Comparison of ENCODE assay signal across 25 cellular contexts in genomic region chrX:19708683-19709082, GRCh38.
A peak's percentile ranks its signal among the peaks of the same experiment; 100 is the strongest.
DNase-seq lines count a peak whose midpoint lies in the region; ATAC-seq and TF ChIP-seq lines count a peak whose summit lies in the region.
"Had no signal": no experiment of that assay in that cellular context is flagged by ENCODE, and none has a peak within 500 bp of the region (broad histone marks: within the 10 kb centered on the region; RNA-seq: fewer than 3 reads in every experiment).

No MANE protein-coding gene starts in this region.

- H2BK12ac ChIP-seq in mesenchymal stem cell (ENCODE audit: low read length in 2 of 2), result no peak overlapping the region

- no peak overlapping the region for H3K14ac ChIP-seq in mesenchymal stem cell (ENCODE audit: low read length in 2 of 2)

- in situ Hi-C loops in transverse colon (cut with MboI; ENCODE audit: low pct_ligation_motif_present in 1 of 4, low pct_unique_long_range_greater_than_20kb in 1 of 4, low sequenced_read_pairs in 3 of 4), result no loop called here

- H3K27me3 ChIP-seq in osteoblast (ENCODE audit: insufficient read depth, low read length), result no peaks in the 10 kb centered on the region
- no peaks in the 10 kb centered on the region for H3K27me3 ChIP-seq in mesenchymal stem cell (ENCODE audit: control insufficient read depth in 1 of 2, insufficient read depth in 1 of 2, low read length in 2 of 2)
- no peaks in the 10 kb centered on the region for H3K27me3 ChIP-seq in transverse colon
- H3K27me3 ChIP-seq: BLaER1 treated with 17β-estradiol and CSF1 and Interleukin-3, amounts not matched to agents 10 nM and 100 nM; body of pancreas; heart right ventricle; ovary had no signal

- H2BK15ac ChIP-seq in mesenchymal stem cell (ENCODE audit: low read depth, poor library complexity, severe bottlenecking), result no peak overlapping the region

- no peaks in the 10 kb centered on the region for H3K79me2 ChIP-seq in osteoblast (ENCODE audit: insufficient read depth, low read length)

- no peak for DNase-seq in activated naive CD4-positive, alpha-beta T cell treated with anti-CD3 and anti-CD28 coated beads for 36 hours
- DNase-seq in activated naive CD8-positive, alpha-beta T cell treated with anti-CD3 and anti-CD28 coated beads, Interleukin-2, amount 50 U/mL, for 24 hours, result no peak
- DNase-seq in osteoblast (ENCODE audit: insufficient read length, low spot score, missing footprints), result no peak
- no peak for DNase-seq in NCI-H1436 treated with DMSO at 0.1 percent for 48 hours (lab: John Stamatoyannopoulos, UW)
- no peak for DNase-seq in mesenchymal stem cell
- no peak for DNase-seq in transverse colon
- DNase-seq: ACHN; activated CD4-positive, CD25-positive, alpha-beta regulatory T cell; body of pancreas; effector CD4-positive, alpha-beta T cell; GOT3; heart right ventricle; naive B cell; NCI-H146; NCI-H510A treated with DMSO at 0.1 percent for 48 hours; ovary; right cardiac atrium; SIG-M5; stimulated activated CD4-positive, alpha-beta T cell treated with anti-CD3 and anti-CD28 coated beads, Interleukin-4, amount 100 ng/mL, for 1 hour; stimulated activated naive B cell treated with anti-CD40 and anti-IgM and Interleukin-4, amounts not matched to agents 10 μg/mL and 1 μg/mL and 100 μg/mL, for 72 hours had no signal

- peaks cover 30% of the 10 kb centered on the region for H3K4me1 ChIP-seq in osteoblast (ENCODE audit: insufficient read depth, low read length)
- peaks cover 4% of the 10 kb centered on the region for H3K4me1 ChIP-seq in mesenchymal stem cell (ENCODE audit: control insufficient read depth, insufficient read depth, low read depth, low read length)
- no peaks in the 10 kb centered on the region for H3K4me1 ChIP-seq in transverse colon
- H3K4me1 ChIP-seq: body of pancreas had no signal

- H3K23ac ChIP-seq in mesenchymal stem cell (ENCODE audit: low read length in 2 of 2), result no peak overlapping the region

- no peak overlapping the region for H4K91ac ChIP-seq in mesenchymal stem cell (ENCODE audit: low read length)

- peak overlapping the region; percentile 65 for H3K27ac Mint-ChIP-seq in activated naive CD4-positive, alpha-beta T cell treated with anti-CD3 and anti-CD28 coated beads, Interleukin-2, amount 50 U/mL, for 24 hours
- H3K27ac Mint-ChIP-seq in activated naive CD4-positive, alpha-beta T cell treated with anti-CD3 and anti-CD28 coated beads for 36 hours, result no peak overlapping the region
- H3K27ac Mint-ChIP-seq in activated naive CD8-positive, alpha-beta T cell treated with anti-CD3 and anti-CD28 coated beads, Interleukin-2, amount 50 U/mL, for 24 hours, result peak overlapping the region; percentile 60
- H3K27ac Mint-ChIP-seq: stimulated activated naive B cell treated with anti-CD40 and anti-IgM and Interleukin-4, amounts not matched to agents 10 μg/mL and 1 μg/mL and 100 μg/mL, for 72 hours had no signal

- H3K79me1 ChIP-seq in mesenchymal stem cell (replicated peaks; ENCODE audit: low read length, poor library complexity, severe bottlenecking), result peaks cover 1% of the 10 kb centered on the region

- CTCF ChIA-PET in activated naive CD4-positive, alpha-beta T cell treated with anti-CD3 and anti-CD28 coated beads for 36 hours (lab: Charles Lee), result no interaction called here

- no peak overlapping the region for H2BK5ac ChIP-seq in mesenchymal stem cell (ENCODE audit: low read depth, low read length, poor library complexity, severe bottlenecking)

- no peak overlapping the region for H2AFZ ChIP-seq in osteoblast (ENCODE audit: low read length)
- H2AFZ ChIP-seq in mesenchymal stem cell (ENCODE audit: low read depth, low read length), result no peak overlapping the region

- TF ChIP-seq CTCF in osteoblast (IDR thresholded peaks at IDR 0.05; ENCODE audit: extremely low read depth, low read depth, low read length), result no peak
- TF ChIP-seq CTCF in transverse colon (IDR thresholded peaks at IDR 0.05), result no peak

- intact Hi-C loops in activated naive CD4-positive, alpha-beta T cell treated with anti-CD3 and anti-CD28 coated beads for 36 hours (cut with micrococcal nuclease), result no loop called here
- intact Hi-C loops in transverse colon (cut with DNase I; ENCODE audit: low total_unique reads), result no loop called here

- H2BK120ac ChIP-seq in mesenchymal stem cell (ENCODE audit: low read depth, low read length), result no peak overlapping the region

- no peaks in the 10 kb centered on the region for H3K9me3 Mint-ChIP-seq in activated naive CD4-positive, alpha-beta T cell treated with anti-CD3 and anti-CD28 coated beads, Interleukin-2, amount 50 U/mL, for 24 hours
- H3K9me3 Mint-ChIP-seq in activated naive CD4-positive, alpha-beta T cell treated with anti-CD3 and anti-CD28 coated beads for 36 hours, result no peaks in the 10 kb centered on the region
- no peaks in the 10 kb centered on the region for H3K9me3 Mint-ChIP-seq in activated naive CD8-positive, alpha-beta T cell treated with anti-CD3 and anti-CD28 coated beads, Interleukin-2, amount 50 U/mL, for 24 hours
- H3K9me3 Mint-ChIP-seq: stimulated activated naive B cell treated with anti-CD40 and anti-IgM and Interleukin-4, amounts not matched to agents 10 μg/mL and 1 μg/mL and 100 μg/mL, for 72 hours had no signal

- no peak overlapping the region for H3K4me3 Mint-ChIP-seq in activated naive CD4-positive, alpha-beta T cell treated with anti-CD3 and anti-CD28 coated beads, Interleukin-2, amount 50 U/mL, for 24 hours
- H3K4me3 Mint-ChIP-seq in activated naive CD4-positive, alpha-beta T cell treated with anti-CD3 and anti-CD28 coated beads for 36 hours, result no peak overlapping the region
- no peak overlapping the region for H3K4me3 Mint-ChIP-seq in activated naive CD8-positive, alpha-beta T cell treated with anti-CD3 and anti-CD28 coated beads, Interleukin-2, amount 50 U/mL, for 24 hours
- H3K4me3 Mint-ChIP-seq: naive B cell; stimulated activated naive B cell treated with anti-CD40 and anti-IgM and Interleukin-4, amounts not matched to agents 10 μg/mL and 1 μg/mL and 100 μg/mL, for 72 hours had no signal

- WGBS in mesenchymal stem cell, result 100% methylated on average over 2 of the region's 2 CpGs
- WGBS in transverse colon (ENCODE audit: low coverage in 1 of 2), 2 donors, result 14 to 48% methylated on average over 1 to 2 of the region's 2 CpGs

- TF ChIP-seq POLR2A in transverse colon (IDR thresholded peaks at IDR 0.05), result no peak

- no peaks in the 10 kb centered on the region for H3K36me3 ChIP-seq in osteoblast (ENCODE audit: insufficient read depth, low read length)
- no peaks in the 10 kb centered on the region for H3K36me3 ChIP-seq in mesenchymal stem cell (ENCODE audit: control insufficient read depth in 1 of 2, insufficient read depth in 2 of 2, low read depth in 1 of 2, low read length in 2 of 2)
- H3K36me3 ChIP-seq in transverse colon, result no peaks in the 10 kb centered on the region
- H3K36me3 ChIP-seq: ovary, thoracic aorta had no signal

- H3K27me3 Mint-ChIP-seq in activated naive CD4-positive, alpha-beta T cell treated with anti-CD3 and anti-CD28 coated beads, Interleukin-2, amount 50 U/mL, for 24 hours, result no peaks in the 10 kb centered on the region
- H3K27me3 Mint-ChIP-seq in activated naive CD4-positive, alpha-beta T cell treated with anti-CD3 and anti-CD28 coated beads for 36 hours (ENCODE audit: low read depth), result no peaks in the 10 kb centered on the region
- no peaks in the 10 kb centered on the region for H3K27me3 Mint-ChIP-seq in activated naive CD8-positive, alpha-beta T cell treated with anti-CD3 and anti-CD28 coated beads, Interleukin-2, amount 50 U/mL, for 24 hours
- H3K27me3 Mint-ChIP-seq: naive B cell had no signal

- H3K4me3 ChIP-seq in osteoblast (ENCODE audit: insufficient read depth, low read length), result no peak overlapping the region
- H3K4me3 ChIP-seq in mesenchymal stem cell (ENCODE audit: insufficient read depth in 1 of 2, low read depth in 1 of 2, low read length in 2 of 2), result no peak overlapping the region
- no peak overlapping the region for H3K4me3 ChIP-seq in transverse colon
- H3K4me3 ChIP-seq: BLaER1 treated with 17β-estradiol and CSF1 and Interleukin-3, amounts not matched to agents 10 nM and 100 nM; body of pancreas; heart right ventricle; ovary; thoracic aorta had no signal

- no peak overlapping the region for H3K18ac ChIP-seq in mesenchymal stem cell (ENCODE audit: low read depth in 1 of 2, low read length in 2 of 2)

- no peak overlapping the region for H3K4ac ChIP-seq in mesenchymal stem cell (ENCODE audit: low read depth in 1 of 2, low read length in 2 of 2)

- no peak for TF ChIP-seq EP300 in transverse colon (IDR thresholded peaks at IDR 0.05; ENCODE audit: low read depth)

- peak; percentile 72 for ATAC-seq in HG02870 (IDR thresholded peaks at IDR 0.05; ENCODE audit: unreplicated experiment)
- ATAC-seq in activated naive CD8-positive, alpha-beta T cell treated with anti-CD3 and anti-CD28 coated beads, Interleukin-2, amount 50 U/mL, for 24 hours, result no peak
- ATAC-seq: body of pancreas; heart right ventricle; right cardiac atrium; stimulated activated naive B cell treated with anti-CD40 and anti-IgM and Interleukin-4, amounts not matched to agents 10 μg/mL and 1 μg/mL and 100 μg/mL, for 72 hours had no signal

- H4K8ac ChIP-seq in mesenchymal stem cell (ENCODE audit: low read length), result no peak overlapping the region

- H3K27ac ChIP-seq in osteoblast (ENCODE audit: low read depth, low read length) (peak overlapping the region; percentile 71), mesenchymal stem cell (ENCODE audit: low read length, poor library complexity, severe bottlenecking) (no peak overlapping the region), transverse colon (no peak overlapping the region)
- H3K27ac ChIP-seq: BLaER1 treated with 17β-estradiol and CSF1 and Interleukin-3, amounts not matched to agents 10 nM and 100 nM; body of pancreas; heart right ventricle; KMS-11; ovary; thoracic aorta had no signal

- peaks cover 57% of the 10 kb centered on the region for H3K4me1 Mint-ChIP-seq in activated naive CD4-positive, alpha-beta T cell treated with anti-CD3 and anti-CD28 coated beads, Interleukin-2, amount 50 U/mL, for 24 hours
- peaks cover 36% of the 10 kb centered on the region for H3K4me1 Mint-ChIP-seq in activated naive CD4-positive, alpha-beta T cell treated with anti-CD3 and anti-CD28 coated beads for 36 hours (ENCODE audit: low read depth)
- H3K4me1 Mint-ChIP-seq in activated naive CD8-positive, alpha-beta T cell treated with anti-CD3 and anti-CD28 coated beads, Interleukin-2, amount 50 U/mL, for 24 hours, result peaks cover 48% of the 10 kb centered on the region

- H3K9me3 ChIP-seq in osteoblast (ENCODE audit: low read depth, low read length) (no peaks in the 10 kb centered on the region), mesenchymal stem cell (ENCODE audit: control insufficient read depth, low read length) (no peaks in the 10 kb centered on the region), transverse colon (no peaks in the 10 kb centered on the region)
- H3K9me3 ChIP-seq: body of pancreas, heart right ventricle, ovary, thoracic aorta had no signal

- H3K36me3 Mint-ChIP-seq in activated naive CD4-positive, alpha-beta T cell treated with anti-CD3 and anti-CD28 coated beads, Interleukin-2, amount 50 U/mL, for 24 hours, result peaks cover 3% of the 10 kb centered on the region
- peaks cover 3% of the 10 kb centered on the region for H3K36me3 Mint-ChIP-seq in activated naive CD4-positive, alpha-beta T cell treated with anti-CD3 and anti-CD28 coated beads for 36 hours (ENCODE audit: low read depth)
- peaks cover 16% of the 10 kb centered on the region for H3K36me3 Mint-ChIP-seq in activated naive CD8-positive, alpha-beta T cell treated with anti-CD3 and anti-CD28 coated beads, Interleukin-2, amount 50 U/mL, for 24 hours (ENCODE audit: low read depth)
- H3K36me3 Mint-ChIP-seq: naive B cell had no signal

- H2AK5ac ChIP-seq in mesenchymal stem cell (ENCODE audit: low read length, severe bottlenecking), result no peak overlapping the region

- H4K20me1 ChIP-seq in osteoblast (ENCODE audit: insufficient read depth, low read length), result no peaks in the 10 kb centered on the region

- H3K4me2 ChIP-seq in osteoblast (ENCODE audit: insufficient read depth, low read length), result no peak overlapping the region
- no peak overlapping the region for H3K4me2 ChIP-seq in mesenchymal stem cell (ENCODE audit: low read length, poor library complexity, severe bottlenecking)
- H3K4me2 ChIP-seq: BLaER1 treated with 17β-estradiol and CSF1 and Interleukin-3, amounts not matched to agents 10 nM and 100 nM; KMS-11 had no signal

- no peak overlapping the region for H3K9ac ChIP-seq in mesenchymal stem cell (ENCODE audit: low read length)
- H3K9ac ChIP-seq: BLaER1 treated with 17β-estradiol and CSF1 and Interleukin-3, amounts not matched to agents 10 nM and 100 nM; KMS-11 had no signal
